25 cellular contexts compared by ENCODE assay signal in genomic region chr12:119679490-119679889, GRCh38. TPM values are rescaled to one million over a fixed set of nuclear protein-coding genes. Genes with fewer than 3 reads are reported as not detected.
DNase-seq lines count a peak whose midpoint lies in the region; ATAC-seq, FAIRE-seq and TF ChIP-seq lines count a peak whose summit lies in the region.
"Had no signal": no experiment of that assay in that cellular context is flagged by ENCODE, and none has a peak within 500 bp of the region (broad histone marks: within the 10 kb centered on the region; RNA-seq: fewer than 3 reads in every experiment).

No MANE protein-coding gene starts in this region.

- no peak overlapping the region for H2AFZ ChIP-seq in astrocyte (ENCODE audit: low read depth, low read length)
- H2AFZ ChIP-seq: parathyroid adenoma had no signal

- no peaks in the 10 kb centered on the region for H3K9me3 Mint-ChIP-seq in Calu3 (ENCODE audit: low read depth, unreplicated experiment)
- peaks cover 2% of the 10 kb centered on the region for H3K9me3 Mint-ChIP-seq in astrocyte (ENCODE audit: unreplicated experiment)
- no peaks in the 10 kb centered on the region for H3K9me3 Mint-ChIP-seq in nephron progenitor cell
- H3K9me3 Mint-ChIP-seq in stimulated activated naive CD8-positive, alpha-beta T cell treated with anti-CD3 and anti-CD28 coated beads, Interleukin-15, amount 100 ng/mL, for 72 hours = no peaks in the 10 kb centered on the region
- H3K9me3 Mint-ChIP-seq: activated T-cell treated with anti-CD3 and anti-CD28 coated beads, Interleukin-2, amount 50 U/mL, for 4 hours; CD8-positive, alpha-beta T cell; natural killer cell had no signal

- ATAC-seq in stimulated activated naive CD8-positive, alpha-beta T cell treated with anti-CD3 and anti-CD28 coated beads, Interleukin-15, amount 100 ng/mL, for 72 hours = no peak
- ATAC-seq: activated T-cell treated with anti-CD3 and anti-CD28 coated beads, Interleukin-2, amount 50 U/mL, for 4 hours; CD8-positive, alpha-beta T cell; left cardiac atrium; natural killer cell had no signal

- no peak overlapping the region for H3K27ac ChIP-seq in HEK293 (ENCODE audit: extremely low read depth, low read depth, low read length)
- no peak overlapping the region for H3K27ac ChIP-seq in astrocyte (ENCODE audit: low read depth, low read length)
- H3K27ac ChIP-seq: cardiac muscle cell, parathyroid adenoma, vagina had no signal

- intact Hi-C loops in Calu3 (cut with micrococcal nuclease; ENCODE audit: unreplicated experiment) = no loop called here

- no peak for FAIRE-seq in astrocyte (lab: Jason Lieb, UNC)
- FAIRE-seq: endothelial cell of umbilical vein, GM12891 had no signal

- CTCF ChIA-PET in Calu3 (lab: Charles Lee) = interaction anchor here (0.6 kb wide), 1 partner anchor 243 kb away, joined by 10 read pairs; no protein-coding TSS in a partner anchor
- CTCF ChIA-PET in HEK293 (lab: Yijun Ruan, JAX) = interaction anchor here (0.5 to 1.3 kb wide), 2 partner anchors 11 to 13 kb away, joined by 3 to 4 read pairs; no protein-coding TSS in a partner anchor

- no peak for DNase-seq in Calu3
- no peak for DNase-seq in astrocyte (ENCODE audit: low read depth)
- no peak for DNase-seq in nephron progenitor cell
- no peak for DNase-seq in 8988T
- DNase-seq in NOMO-1 treated with dmso at 0.1 percent for 144 hours (lab: John Stamatoyannopoulos, UW; ENCODE audit: unreplicated experiment) = no peak
- DNase-seq in stimulated activated naive CD8-positive, alpha-beta T cell treated with anti-CD3 and anti-CD28 coated beads, Interleukin-15, amount 100 ng/mL, for 72 hours = no peak
- DNase-seq: activated CD4-positive, alpha-beta T cell treated with anti-CD3 and anti-CD28 coated beads, Interleukin-2, amount 50 U/mL, for 48 hours; activated naive CD4-positive, alpha-beta T cell; activated T-cell treated with anti-CD3 and anti-CD28 coated beads, Interleukin-2, amount 50 U/mL, for 4 hours; amniotic stem cell; CD8-positive, alpha-beta T cell; head of caudate nucleus; Karpas-422; left cardiac atrium; natural killer cell; NCI-H524 treated with DMSO at 0.1 percent for 48 hours; right cardiac atrium; stimulated activated CD4-positive, alpha-beta T cell treated with anti-CD3 and anti-CD28 coated beads, Interleukin-15, amount 100 ng/mL, for 24 hours; substantia nigra had no signal

- no peaks in the 10 kb centered on the region for H3K27me3 ChIP-seq in astrocyte (ENCODE audit: insufficient read depth, low read length)
- H3K27me3 ChIP-seq: cardiac muscle cell, vagina had no signal

- H3K36me3 ChIP-seq in HEK293 (ENCODE audit: control insufficient read depth in 2 of 2, insufficient read depth in 1 of 2, low read length in 2 of 2) = peaks cover 28 to 77% of the 10 kb centered on the region in 2 experiments
- peaks cover 55% of the 10 kb centered on the region for H3K36me3 ChIP-seq in astrocyte (ENCODE audit: insufficient read depth, low read length)

- no peaks in the 10 kb centered on the region for H3K27me3 Mint-ChIP-seq in Calu3 (ENCODE audit: unreplicated experiment)
- H3K27me3 Mint-ChIP-seq in astrocyte (ENCODE audit: low read depth, unreplicated experiment) = no peaks in the 10 kb centered on the region
- no peaks in the 10 kb centered on the region for H3K27me3 Mint-ChIP-seq in nephron progenitor cell (ENCODE audit: low read depth, poor library complexity)
- H3K27me3 Mint-ChIP-seq in stimulated activated naive CD8-positive, alpha-beta T cell treated with anti-CD3 and anti-CD28 coated beads, Interleukin-15, amount 100 ng/mL, for 72 hours = no peaks in the 10 kb centered on the region

- peaks cover 42% of the 10 kb centered on the region for H3K4me1 Mint-ChIP-seq in Calu3 (ENCODE audit: low read depth, unreplicated experiment)
- H3K4me1 Mint-ChIP-seq in astrocyte (ENCODE audit: low read depth, unreplicated experiment) = no peaks in the 10 kb centered on the region
- peaks cover 48% of the 10 kb centered on the region for H3K4me1 Mint-ChIP-seq in nephron progenitor cell
- H3K4me1 Mint-ChIP-seq in stimulated activated naive CD8-positive, alpha-beta T cell treated with anti-CD3 and anti-CD28 coated beads, Interleukin-15, amount 100 ng/mL, for 72 hours = peaks cover 20% of the 10 kb centered on the region
- H3K4me1 Mint-ChIP-seq: natural killer cell had no signal

- no peak for TF ChIP-seq CTCF in Calu3 (IDR thresholded peaks at IDR 0.05; ENCODE audit: unreplicated experiment)
- no peak for TF ChIP-seq CTCF in HEK293 (tag by site-specific recombination; IDR thresholded peaks at IDR 0.05)
- no peak for TF ChIP-seq CTCF in astrocyte (IDR thresholded peaks at IDR 0.05; ENCODE audit: insufficient read depth, low read depth, low read length)
- no peak for TF ChIP-seq CTCF in nephron progenitor cell (IDR thresholded peaks at IDR 0.05)

- peak overlapping the region; percentile 38 for H3K27ac Mint-ChIP-seq in Calu3 (ENCODE audit: unreplicated experiment)
- H3K27ac Mint-ChIP-seq in astrocyte (ENCODE audit: unreplicated experiment) = no peak overlapping the region
- H3K27ac Mint-ChIP-seq in nephron progenitor cell = peak overlapping the region; percentile 94
- H3K27ac Mint-ChIP-seq in stimulated activated naive CD8-positive, alpha-beta T cell treated with anti-CD3 and anti-CD28 coated beads, Interleukin-15, amount 100 ng/mL, for 72 hours = no peak overlapping the region
- H3K27ac Mint-ChIP-seq: CD8-positive, alpha-beta T cell; natural killer cell had no signal

- POLR2A ChIA-PET in HEK293 (lab: Yijun Ruan, JAX) = no interaction called here

- no peak overlapping the region for H3K4me3 ChIP-seq in HEK293 (ENCODE audit: low read depth, low read length)
- no peak overlapping the region for H3K4me3 ChIP-seq in astrocyte (ENCODE audit: insufficient read depth, low read depth, low read length)
- H3K4me3 ChIP-seq: cardiac muscle cell, vagina had no signal

- no peak overlapping the region for H3K4me2 ChIP-seq in astrocyte (ENCODE audit: low read length)

- H3K36me3 Mint-ChIP-seq in Calu3 (ENCODE audit: insufficient read depth, unreplicated experiment) (peaks cover 78% of the 10 kb centered on the region), astrocyte (ENCODE audit: low read depth, unreplicated experiment) (peaks cover 23% of the 10 kb centered on the region), nephron progenitor cell (ENCODE audit: low read depth) (peaks cover 83% of the 10 kb centered on the region)

- no peaks in the 10 kb centered on the region for H3K4me1 ChIP-seq in HEK293 (ENCODE audit: control insufficient read depth, insufficient read depth, low read length)
- H3K4me1 ChIP-seq in astrocyte (ENCODE audit: insufficient read depth, low read length) = peaks cover 5% of the 10 kb centered on the region

- H3K4me3 Mint-ChIP-seq in Calu3 (ENCODE audit: low read depth, unreplicated experiment) (no peak overlapping the region), astrocyte (ENCODE audit: unreplicated experiment) (peak overlapping the region; percentile 12), nephron progenitor cell (no peak overlapping the region)
- H3K4me3 Mint-ChIP-seq in stimulated activated naive CD8-positive, alpha-beta T cell treated with anti-CD3 and anti-CD28 coated beads, Interleukin-15, amount 100 ng/mL, for 72 hours = no peak overlapping the region
- H3K4me3 Mint-ChIP-seq: activated T-cell treated with anti-CD3 and anti-CD28 coated beads, Interleukin-2, amount 50 U/mL, for 4 hours; CD8-positive, alpha-beta T cell; natural killer cell had no signal

- no peaks in the 10 kb centered on the region for H3K9me3 ChIP-seq in HEK293 (ENCODE audit: control insufficient read depth, insufficient read depth, low read depth, low read length)
- H3K9me3 ChIP-seq in astrocyte (ENCODE audit: insufficient read depth, low read depth, low read length) = no peaks in the 10 kb centered on the region
- H3K9me3 ChIP-seq: vagina had no signal

- H3K79me2 ChIP-seq in astrocyte (ENCODE audit: insufficient read depth, low read length) = no peaks in the 10 kb centered on the region
- H3K79me2 ChIP-seq: parathyroid adenoma had no signal

- no TSS peak for BruUV-seq in Calu3 (replicated peaks; lab: Mats Ljungman, UMichigan)

- no peak overlapping the region for H3K9ac ChIP-seq in astrocyte (ENCODE audit: low read length)
- H3K9ac ChIP-seq: parathyroid adenoma had no signal

- peaks cover 5% of the 10 kb centered on the region for H4K20me1 ChIP-seq in astrocyte (ENCODE audit: insufficient read depth, low read length)

TF ChIP-seq in HEK293, 187 proteins besides CTCF, POLR2A, EP300 and RAD21:
- TF ChIP-seq ZBTB17 (tag by site-specific recombination; IDR thresholded peaks at IDR 0.05) = 0 out of 2 replicates have a peak, but pooled peaks have one; percentile 30
- no peak for TF ChIP-seq ZNF19 (tag by site-specific recombination; IDR thresholded peaks at IDR 0.05; ENCODE audit: low read depth)
- no peak for TF ChIP-seq YY1 (tag by site-specific recombination; IDR thresholded peaks at IDR 0.05)

RNA-seq across cellular contexts. Expression of gene PRKAB1, which starts 11.6 kb away (rescaled TPM):
- total RNA-seq in Calu3 (2022) (73.5 and 82.7 TPM in 2 replicates), astrocyte (22.3 and 22.7 TPM in 2 replicates)

Comparison
In these comparisons a context has a peak if more than half of its experiments do, and no peak if none do; other contexts are left out.
1. H3K27ac Mint-ChIP-seq: peak in Calu3 (single experiment) and nephron progenitor cell (single experiment); none in astrocyte (single experiment) and stimulated activated naive CD8-positive, alpha-beta T cell treated with anti-CD3 and anti-CD28 coated beads, Interleukin-15, amount 100 ng/mL, for 72 hours (0 of 2).